In genomic region chr16:85138073-85138824, GRCh38 we compare ENCODE assay signal across 14 cellular contexts. TPM values are rescaled to one million over a fixed set of nuclear protein-coding genes. Genes with fewer than 3 reads are reported as not detected.
DNase-seq lines count a peak whose midpoint lies in the region; ATAC-seq and TF ChIP-seq lines count a peak whose summit lies in the region.
"Had no signal": no experiment of that assay in that cellular context is flagged by ENCODE, and none has a peak within 500 bp of the region (broad histone marks: within the 10 kb centered on the region; RNA-seq: fewer than 3 reads in every experiment).

No MANE protein-coding gene starts in this region.

- H3K9me2 ChIP-seq in OCI-LY7 (ENCODE audit: insufficient read depth, low read length) = no peaks in the 10 kb centered on the region

- peaks cover 48% of the 10 kb centered on the region for H3K27me3 Mint-ChIP-seq in T-helper 17 cell

- intact Hi-C loops in OCI-LY7 (cut with micrococcal nuclease; ENCODE audit: unreplicated experiment) = no loop called here

- H3K79me2 ChIP-seq in OCI-LY7 (ENCODE audit: insufficient read depth, low read depth, low read length) = no peaks in the 10 kb centered on the region

- H3K27ac ChIP-seq in BLaER1 (no peak overlapping the region), right atrium auricular region (peak overlapping the region; percentile 76 to 79), OCI-LY7 (ENCODE audit: low read depth, low read length, poor library complexity, severe bottlenecking) (no peak overlapping the region)

- H3K36me3 Mint-ChIP-seq in T-helper 17 cell (ENCODE audit: low read depth) = peaks cover 14% of the 10 kb centered on the region
- H3K36me3 Mint-ChIP-seq: naive thymus-derived CD8-positive, alpha-beta T cell had no signal

- no peak overlapping the region for H3K27ac Mint-ChIP-seq in T-helper 17 cell
- H3K27ac Mint-ChIP-seq: activated CD4-positive, alpha-beta memory T cell treated with anti-CD3 and anti-CD28 coated beads, Interleukin-2, amount 10 ng/mL, durations not matched to agents 7 days and 5 days had no signal

- DNase-seq in T-helper 17 cell (no peak), right atrium auricular region (ENCODE audit: low spot score) (no peak), OCI-LY7 (ENCODE audit: low spot score) (no peak), NCI-H2081 treated with DMSO at 0.1 percent for 48 hours (lab: John Stamatoyannopoulos, UW) (no peak), inferior parietal cortex (ENCODE audit: extremely low spot score) (no peak)
- DNase-seq: activated CD4-positive, alpha-beta memory T cell treated with anti-CD3 and anti-CD28 coated beads, Interleukin-2, amount 10 ng/mL, durations not matched to agents 7 days and 5 days; naive thymus-derived CD8-positive, alpha-beta T cell; NCI-H2171 treated with DMSO at 0.1 percent for 48 hours; stimulated activated CD4-positive, alpha-beta T cell treated with anti-CD3 and anti-CD28 coated beads, Interleukin-12 subunit alpha, Interleukin-12 subunit beta, amount 100 ng/mL, for 4 hours had no signal

- peak overlapping the region; percentile 67 for H3K4me3 Mint-ChIP-seq in T-helper 17 cell
- H3K4me3 Mint-ChIP-seq: activated CD4-positive, alpha-beta memory T cell treated with anti-CD3 and anti-CD28 coated beads, Interleukin-2, amount 10 ng/mL, durations not matched to agents 7 days and 5 days had no signal

- no peak for ATAC-seq in T-helper 17 cell
- ATAC-seq in HG02981 (IDR thresholded peaks at IDR 0.05; ENCODE audit: unreplicated experiment) = no peak
- ATAC-seq: naive thymus-derived CD8-positive, alpha-beta T cell had no signal

- H3K9me3 ChIP-seq in BLaER1 (no peaks in the 10 kb centered on the region), T-helper 17 cell (ENCODE audit: control insufficient read depth, low read length, poor library complexity, severe bottlenecking) (no peaks in the 10 kb centered on the region), right atrium auricular region (no peaks in the 10 kb centered on the region), skeletal muscle satellite cell (replicated peaks; ENCODE audit: low read length) (no peaks in the 10 kb centered on the region), OCI-LY7 (ENCODE audit: low read length) (no peaks in the 10 kb centered on the region)

- POLR2A ChIA-PET in OCI-LY7 (lab: Charles Lee) = no interaction called here

- TF ChIP-seq CTCF in right atrium auricular region (IDR thresholded peaks at IDR 0.05) (no peak), OCI-LY7 (conservative IDR thresholded peaks at IDR 0.05; ENCODE audit: low read length) (no peak)

- H3K4me2 ChIP-seq in BLaER1 = peak overlapping the region; percentile 79
- H3K4me2 ChIP-seq in skeletal muscle satellite cell (ENCODE audit: low read length) = peak overlapping the region; percentile 77
- no peak overlapping the region for H3K4me2 ChIP-seq in OCI-LY7 (ENCODE audit: low read length)

- H3K27me3 ChIP-seq in BLaER1 = peaks cover 18% of the 10 kb centered on the region
- no peaks in the 10 kb centered on the region for H3K27me3 ChIP-seq in right atrium auricular region
- peaks cover 4% of the 10 kb centered on the region for H3K27me3 ChIP-seq in skeletal muscle satellite cell (ENCODE audit: control insufficient read depth, insufficient read depth, low read length)

- H3K9ac ChIP-seq in BLaER1 (no peak overlapping the region), skeletal muscle satellite cell (ENCODE audit: low read depth, low read length) (peak overlapping the region; percentile 58)

- H3K36me3 ChIP-seq in BLaER1 (no peaks in the 10 kb centered on the region), right atrium auricular region (no peaks in the 10 kb centered on the region), skeletal muscle satellite cell (ENCODE audit: insufficient read depth, low read length) (no peaks in the 10 kb centered on the region), OCI-LY7 (ENCODE audit: insufficient read depth, low read length) (no peaks in the 10 kb centered on the region)

- BruUV-seq in OCI-LY7 (replicated peaks; lab: Mats Ljungman, UMichigan) = no TSS peak

- peaks cover 18% of the 10 kb centered on the region for H3K4me1 Mint-ChIP-seq in T-helper 17 cell

- no peak overlapping the region for H3K4me3 ChIP-seq in BLaER1
- peak overlapping the region in 1 of 2 donors; percentile 45 for H3K4me3 ChIP-seq in right atrium auricular region
- no peak overlapping the region for H3K4me3 ChIP-seq in skeletal muscle satellite cell (ENCODE audit: low read length)
- H3K4me3 ChIP-seq in OCI-LY7 (ENCODE audit: low read depth, low read length, poor library complexity, severe bottlenecking) = no peak overlapping the region

- H3K4me1 ChIP-seq in BLaER1 (peaks cover 43% of the 10 kb centered on the region), right atrium auricular region (peaks cover 0 to 57% of the 10 kb centered on the region in 2 donors), skeletal muscle satellite cell (ENCODE audit: control insufficient read depth, insufficient read depth, low read length) (peaks cover 36% of the 10 kb centered on the region), OCI-LY7 (ENCODE audit: insufficient read depth, low read length, poor library complexity, severe bottlenecking) (peaks cover 9% of the 10 kb centered on the region)

- H4K20me1 ChIP-seq in BLaER1 = no peaks in the 10 kb centered on the region
- no peaks in the 10 kb centered on the region for H4K20me1 ChIP-seq in OCI-LY7 (ENCODE audit: insufficient read depth, low read length)

- CTCF ChIA-PET in OCI-LY7 (lab: Charles Lee; ENCODE audit: unreplicated experiment) = no interaction called here

- H2AFZ ChIP-seq in OCI-LY7 (ENCODE audit: low read length) = no peak overlapping the region

RNA-seq across cellular contexts. Expression of gene CIBAR2, which starts 26.0 kb away (rescaled TPM):
- total RNA-seq in T-helper 17 cell (not detected), right atrium auricular region (not detected), OCI-LY7 (2022) (not detected in 2 replicates)
- not detected in 2 replicates for total RNA-seq in skeletal muscle satellite cell (2012; rRNA removed)
- total RNA-seq in OCI-LY7 (2014; rRNA removed; shearing (Covaris generic)) = 0.50 TPM in 1 of 2 replicates, not detected in the other
- total RNA-seq: activated CD4-positive, alpha-beta memory T cell treated with anti-CD3 and anti-CD28 coated beads, Interleukin-2, amount 10 ng/mL, durations not matched to agents 7 days and 5 days; cerebellum; H4; naive thymus-derived CD8-positive, alpha-beta T cell had no signal

Comparison
In these comparisons a context has a peak if more than half of its experiments do, and no peak if none do; other contexts are left out.
1. H3K27ac ChIP-seq: peak in right atrium auricular region (2 of 2); none in BLaER1 (single experiment) and OCI-LY7 (single experiment).